Comparison of ENCODE assay signal across 15 cellular contexts in genomic region chr22:30243671-30244465, GRCh38. TPM values are rescaled to one million over a fixed set of nuclear protein-coding genes. Genes with fewer than 3 reads are reported as not detected.
DNase-seq lines count a peak whose midpoint lies in the region; ATAC-seq and TF ChIP-seq lines count a peak whose summit lies in the region.
"Had no signal": no experiment of that assay in that cellular context is flagged by ENCODE, and none has a peak within 500 bp of the region (broad histone marks: within the 10 kb centered on the region; RNA-seq: fewer than 3 reads in every experiment).

No MANE protein-coding gene starts in this region.

- CTCF ChIA-PET in activated CD4-positive, alpha-beta memory T cell treated with anti-CD3 and anti-CD28 coated beads for 36 hours (lab: Charles Lee): interaction anchor here (0.5 to 3.1 kb wide), 10 partner anchors 11 to 175 kb away, joined by 3 to 10 read pairs (median 4); no protein-coding TSS in a partner anchor

- peak overlapping the region in 1 of 4 experiments; percentile 82 for H3K4me3 ChIP-seq in fibroblast of lung (replicated peaks in 1 of 4; ENCODE audit: control extremely low read depth in 1 of 4, insufficient read depth in 1 of 4, low read depth in 3 of 4, low read length in 4 of 4)
- H3K4me3 ChIP-seq: tibial artery had no signal

- peak; percentile 52 for DNase-seq in stimulated activated CD4-positive, alpha-beta T cell treated with anti-CD3 and anti-CD28 coated beads, Interleukin-15, amount 100 ng/mL, for 24 hours
- no peak for DNase-seq in stimulated activated CD4-positive, alpha-beta T cell treated with anti-CD3 and anti-CD28 coated beads, Interleukin-1b, Interleukin-23, amount 100 ng/mL, for 48 hours
- peak; percentile 50 for DNase-seq in activated CD4-positive, alpha-beta memory T cell treated with anti-CD3 and anti-CD28 coated beads for 36 hours
- DNase-seq in fibroblast of lung (ENCODE audit: low read depth in 2 of 2) (no peak), NCI-H2227 treated with DMSO at 0.1 percent for 48 hours (lab: John Stamatoyannopoulos, UW) (no peak), DMS 273 treated with DMSO at 0.1 percent for 48 hours (lab: John Stamatoyannopoulos, UW) (no peak)
- DNase-seq: activated B cell treated with CpG ODN at 0.5 μM for 24 hours; central memory CD4-positive, alpha-beta T cell; NCI-H1105 treated with DMSO at 0.1 percent for 48 hours; tibial artery had no signal

- no peaks in the 10 kb centered on the region for H3K27me3 Mint-ChIP-seq in activated CD4-positive, alpha-beta memory T cell treated with anti-CD3 and anti-CD28 coated beads for 36 hours

- no peaks in the 10 kb centered on the region for H3K9me3 ChIP-seq in fibroblast of lung (ENCODE audit: control insufficient read depth, insufficient read depth, low read depth, low read length)
- H3K9me3 ChIP-seq: tibial artery had no signal

- peaks cover 47% of the 10 kb centered on the region for H3K36me3 Mint-ChIP-seq in activated CD4-positive, alpha-beta memory T cell treated with anti-CD3 and anti-CD28 coated beads for 36 hours
- H3K36me3 Mint-ChIP-seq: IgD-negative memory B cell had no signal

- H3K4me1 ChIP-seq in fibroblast of lung (ENCODE audit: control insufficient read depth, extremely low read depth, insufficient read depth, low read length): peaks cover 45% of the 10 kb centered on the region
- H3K4me1 ChIP-seq: parathyroid adenoma had no signal

- H3K27ac Mint-ChIP-seq in activated CD4-positive, alpha-beta memory T cell treated with anti-CD3 and anti-CD28 coated beads for 36 hours: peak overlapping the region; percentile 94
- H3K27ac Mint-ChIP-seq: activated B cell treated with CpG ODN at 0.5 μM for 24 hours, CD14-positive monocyte, IgD-negative memory B cell had no signal

- H2AFZ ChIP-seq in fibroblast of lung (ENCODE audit: low read length): no peak overlapping the region
- H2AFZ ChIP-seq: parathyroid adenoma had no signal

- no peak for ATAC-seq in HG02840 (IDR thresholded peaks at IDR 0.05; ENCODE audit: low FRiP score, unreplicated experiment)
- no peak for ATAC-seq in GM19023 (IDR thresholded peaks at IDR 0.05; ENCODE audit: unreplicated experiment)

- no peaks in the 10 kb centered on the region for H3K27me3 ChIP-seq in fibroblast of lung (ENCODE audit: control insufficient read depth, insufficient read depth, low read length)

- peaks cover 69% of the 10 kb centered on the region for H3K4me1 Mint-ChIP-seq in activated CD4-positive, alpha-beta memory T cell treated with anti-CD3 and anti-CD28 coated beads for 36 hours (ENCODE audit: low read depth)

- peaks cover 49% of the 10 kb centered on the region for H3K79me2 ChIP-seq in fibroblast of lung (ENCODE audit: control insufficient read depth, insufficient read depth, low read length)
- H3K79me2 ChIP-seq: parathyroid adenoma had no signal

- no peak overlapping the region for H3K9ac ChIP-seq in fibroblast of lung (ENCODE audit: insufficient read depth, low read length)
- H3K9ac ChIP-seq: parathyroid adenoma had no signal

- H3K36me3 ChIP-seq in fibroblast of lung (ENCODE audit: control insufficient read depth, insufficient read depth, low read length): peaks cover 22% of the 10 kb centered on the region
- H3K36me3 ChIP-seq: tibial artery had no signal

- H3K9me3 Mint-ChIP-seq in activated CD4-positive, alpha-beta memory T cell treated with anti-CD3 and anti-CD28 coated beads for 36 hours: no peaks in the 10 kb centered on the region
- H3K9me3 Mint-ChIP-seq: activated B cell treated with CpG ODN at 0.5 μM for 24 hours, IgD-negative memory B cell had no signal

- H3K4me3 Mint-ChIP-seq in activated CD4-positive, alpha-beta memory T cell treated with anti-CD3 and anti-CD28 coated beads for 36 hours: peak overlapping the region; percentile 90
- H3K4me3 Mint-ChIP-seq: activated B cell treated with CpG ODN at 0.5 μM for 24 hours had no signal

- no peaks in the 10 kb centered on the region for H4K20me1 ChIP-seq in fibroblast of lung (ENCODE audit: control insufficient read depth, extremely low read depth, insufficient read depth, low read length)

- no peak overlapping the region for H3K27ac ChIP-seq in fibroblast of lung (ENCODE audit: insufficient read depth, low read length)
- H3K27ac ChIP-seq: parathyroid adenoma, tibial artery had no signal

- POLR2A ChIA-PET in activated CD4-positive, alpha-beta memory T cell treated with anti-CD3 and anti-CD28 coated beads for 36 hours (lab: Charles Lee): interaction anchor here (1.0 to 1.8 kb wide), 4 partner anchors 20 to 84 kb away, joined by 3 to 9 read pairs (median 4); no protein-coding TSS in a partner anchor

- intact Hi-C loops in activated CD4-positive, alpha-beta memory T cell treated with anti-CD3 and anti-CD28 coated beads for 36 hours (cut with micrococcal nuclease): no loop called here

- no peak for TF ChIP-seq CTCF in fibroblast of lung (conservative IDR thresholded peaks at IDR 0.05 in 1 of 2, IDR thresholded peaks at IDR 0.05 in 1 of 2; ENCODE audit: low read depth in 1 of 2, low read length in 2 of 2)

- peak overlapping the region; percentile 99 for H3K4me2 ChIP-seq in fibroblast of lung (ENCODE audit: extremely low read depth, insufficient read depth, low read length)

RNA-seq across cellular contexts. Expression of gene LIF, which starts 2.7 kb away (rescaled TPM):
- 100 to 1,000 TPM; 176 to 189 TPM for total RNA-seq in activated CD4-positive, alpha-beta memory T cell treated with anti-CD3 and anti-CD28 coated beads for 36 hours
- total RNA-seq in fibroblast of lung: 3.6 and 11.2 TPM in 2 replicates
- polyA plus RNA-seq in fibroblast of lung: 4.5 and 19.6 TPM in 2 replicates
- 7.1 and 25.1 TPM in 2 replicates for polyA plus RNA-seq in fibroblast of lung (2012)
- 40.6 and 97.7 TPM in 2 replicates for polyA minus RNA-seq in fibroblast of lung (ENCODE audit: low replicate concordance)
- polyA plus RNA-seq: CD14-positive monocyte, IgD-negative memory B cell had no signal

RNA-seq across cellular contexts. Expression of gene OSM, which starts 22.8 kb away (rescaled TPM):
- total RNA-seq in activated CD4-positive, alpha-beta memory T cell treated with anti-CD3 and anti-CD28 coated beads for 36 hours: 10 to 100 TPM; 39.6 to 41.2 TPM
- not detected in 2 replicates for total RNA-seq in fibroblast of lung
- polyA plus RNA-seq in fibroblast of lung: not detected in 2 replicates
- not detected in 2 replicates for polyA plus RNA-seq in fibroblast of lung (2012)
- not detected in 2 replicates for polyA minus RNA-seq in fibroblast of lung (ENCODE audit: low replicate concordance)

RNA-seq across cellular contexts. Expression of gene CASTOR1, which starts 45.4 kb away (rescaled TPM):
- total RNA-seq in activated CD4-positive, alpha-beta memory T cell treated with anti-CD3 and anti-CD28 coated beads for 36 hours: 1 to 10 TPM; 3.6 to 4.0 TPM
- 5.0 and 5.6 TPM in 2 replicates for total RNA-seq in fibroblast of lung
- polyA plus RNA-seq in fibroblast of lung: 2.7 and 3.4 TPM in 2 replicates
- polyA plus RNA-seq in fibroblast of lung (2012): 4.5 and 4.7 TPM in 2 replicates
- polyA minus RNA-seq in fibroblast of lung (ENCODE audit: low replicate concordance): 4.6 and 5.5 TPM in 2 replicates

Comparison
In these comparisons a context has a peak if more than half of its experiments do, and no peak if none do; other contexts are left out.
1. DNase-seq: peak in stimulated activated CD4-positive, alpha-beta T cell treated with anti-CD3 and anti-CD28 coated beads, Interleukin-15, amount 100 ng/mL, for 24 hours (single experiment) and activated CD4-positive, alpha-beta memory T cell treated with anti-CD3 and anti-CD28 coated beads for 36 hours (single experiment); none in stimulated activated CD4-positive, alpha-beta T cell treated with anti-CD3 and anti-CD28 coated beads, Interleukin-1b, Interleukin-23, amount 100 ng/mL, for 48 hours (single experiment), fibroblast of lung (0 of 2), NCI-H2227 treated with DMSO at 0.1 percent for 48 hours (single experiment) and DMS 273 treated with DMSO at 0.1 percent for 48 hours (single experiment).
2. RNA of gene LIF, which starts 2.7 kb away (total RNA-seq): 176 to 189 TPM in activated CD4-positive, alpha-beta memory T cell treated with anti-CD3 and anti-CD28 coated beads for 36 hours; 3.6 to 11.2 TPM in fibroblast of lung; every median in the first group is over 10 times any median in the second.
3. RNA of gene OSM, which starts 22.8 kb away (total RNA-seq): 39.6 to 41.2 TPM in activated CD4-positive, alpha-beta memory T cell treated with anti-CD3 and anti-CD28 coated beads for 36 hours; not detected in fibroblast of lung; every median in the first group is over 10 times any median in the second.